ENCODE assay signal across 1 cellular context in the genomic region with DNA sequence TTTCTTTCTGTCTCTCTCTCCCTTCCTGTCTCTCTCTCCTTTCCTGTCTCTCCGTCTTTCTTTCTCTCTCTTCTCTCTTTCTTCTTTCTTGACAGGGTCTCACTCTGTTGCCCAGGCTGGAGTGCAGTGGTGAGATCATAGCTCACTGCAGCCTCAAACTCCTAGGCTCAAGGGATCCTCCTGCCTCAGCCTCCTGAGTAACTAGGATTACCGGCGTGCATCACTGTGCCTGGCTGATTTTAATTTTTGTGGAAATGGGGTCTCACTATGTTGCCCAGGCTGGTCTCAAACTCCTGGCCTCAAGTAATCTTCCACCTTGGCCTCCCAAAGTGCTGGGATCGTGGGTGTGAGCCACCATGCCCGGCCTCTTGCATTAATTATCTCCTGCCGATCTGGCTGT.
A peak's percentile ranks its signal among the peaks of the same experiment; 100 is the strongest.
TF ChIP-seq lines count a peak whose summit lies in the region.

No MANE protein-coding gene starts in this region.

TF ChIP-seq in WTC11, 78 proteins besides CTCF, POLR2A, EP300 and RAD21:
- TF ChIP-seq ZNF121 (CRISPR knock-in tag; IDR thresholded peaks at IDR 0.05) = peak; percentile 83
TF ChIP-seq in WTC11: peak in this region for 1; not testable (repeated sequence) for 77.
